ENCODE assay signal across 1 cellular context in the genomic region with DNA sequence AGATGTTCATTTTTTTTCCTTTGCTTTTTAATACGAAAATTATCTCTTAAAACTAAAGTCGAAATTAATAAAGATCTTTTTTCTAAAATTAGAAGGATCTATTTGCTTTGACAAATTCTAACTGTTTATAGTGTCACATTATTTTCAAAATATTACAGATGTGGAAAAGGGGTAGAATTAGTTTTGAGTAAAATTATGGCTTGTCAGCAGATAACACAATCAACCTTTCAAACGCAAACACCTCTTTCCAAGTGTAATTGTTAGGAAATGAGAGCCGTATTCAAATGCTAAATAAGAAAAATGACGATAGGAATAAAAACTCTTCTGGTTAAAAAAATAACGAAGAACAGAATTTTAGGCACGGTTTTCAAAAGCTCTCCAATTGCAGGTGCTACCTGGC.
TF ChIP-seq lines count a peak whose summit lies in the region.

No MANE protein-coding gene starts in this region.

TF ChIP-seq in GM23338, 12 proteins besides CTCF, POLR2A, EP300 and RAD21 (continued from another document):
- TF ChIP-seq, protein P1, sequence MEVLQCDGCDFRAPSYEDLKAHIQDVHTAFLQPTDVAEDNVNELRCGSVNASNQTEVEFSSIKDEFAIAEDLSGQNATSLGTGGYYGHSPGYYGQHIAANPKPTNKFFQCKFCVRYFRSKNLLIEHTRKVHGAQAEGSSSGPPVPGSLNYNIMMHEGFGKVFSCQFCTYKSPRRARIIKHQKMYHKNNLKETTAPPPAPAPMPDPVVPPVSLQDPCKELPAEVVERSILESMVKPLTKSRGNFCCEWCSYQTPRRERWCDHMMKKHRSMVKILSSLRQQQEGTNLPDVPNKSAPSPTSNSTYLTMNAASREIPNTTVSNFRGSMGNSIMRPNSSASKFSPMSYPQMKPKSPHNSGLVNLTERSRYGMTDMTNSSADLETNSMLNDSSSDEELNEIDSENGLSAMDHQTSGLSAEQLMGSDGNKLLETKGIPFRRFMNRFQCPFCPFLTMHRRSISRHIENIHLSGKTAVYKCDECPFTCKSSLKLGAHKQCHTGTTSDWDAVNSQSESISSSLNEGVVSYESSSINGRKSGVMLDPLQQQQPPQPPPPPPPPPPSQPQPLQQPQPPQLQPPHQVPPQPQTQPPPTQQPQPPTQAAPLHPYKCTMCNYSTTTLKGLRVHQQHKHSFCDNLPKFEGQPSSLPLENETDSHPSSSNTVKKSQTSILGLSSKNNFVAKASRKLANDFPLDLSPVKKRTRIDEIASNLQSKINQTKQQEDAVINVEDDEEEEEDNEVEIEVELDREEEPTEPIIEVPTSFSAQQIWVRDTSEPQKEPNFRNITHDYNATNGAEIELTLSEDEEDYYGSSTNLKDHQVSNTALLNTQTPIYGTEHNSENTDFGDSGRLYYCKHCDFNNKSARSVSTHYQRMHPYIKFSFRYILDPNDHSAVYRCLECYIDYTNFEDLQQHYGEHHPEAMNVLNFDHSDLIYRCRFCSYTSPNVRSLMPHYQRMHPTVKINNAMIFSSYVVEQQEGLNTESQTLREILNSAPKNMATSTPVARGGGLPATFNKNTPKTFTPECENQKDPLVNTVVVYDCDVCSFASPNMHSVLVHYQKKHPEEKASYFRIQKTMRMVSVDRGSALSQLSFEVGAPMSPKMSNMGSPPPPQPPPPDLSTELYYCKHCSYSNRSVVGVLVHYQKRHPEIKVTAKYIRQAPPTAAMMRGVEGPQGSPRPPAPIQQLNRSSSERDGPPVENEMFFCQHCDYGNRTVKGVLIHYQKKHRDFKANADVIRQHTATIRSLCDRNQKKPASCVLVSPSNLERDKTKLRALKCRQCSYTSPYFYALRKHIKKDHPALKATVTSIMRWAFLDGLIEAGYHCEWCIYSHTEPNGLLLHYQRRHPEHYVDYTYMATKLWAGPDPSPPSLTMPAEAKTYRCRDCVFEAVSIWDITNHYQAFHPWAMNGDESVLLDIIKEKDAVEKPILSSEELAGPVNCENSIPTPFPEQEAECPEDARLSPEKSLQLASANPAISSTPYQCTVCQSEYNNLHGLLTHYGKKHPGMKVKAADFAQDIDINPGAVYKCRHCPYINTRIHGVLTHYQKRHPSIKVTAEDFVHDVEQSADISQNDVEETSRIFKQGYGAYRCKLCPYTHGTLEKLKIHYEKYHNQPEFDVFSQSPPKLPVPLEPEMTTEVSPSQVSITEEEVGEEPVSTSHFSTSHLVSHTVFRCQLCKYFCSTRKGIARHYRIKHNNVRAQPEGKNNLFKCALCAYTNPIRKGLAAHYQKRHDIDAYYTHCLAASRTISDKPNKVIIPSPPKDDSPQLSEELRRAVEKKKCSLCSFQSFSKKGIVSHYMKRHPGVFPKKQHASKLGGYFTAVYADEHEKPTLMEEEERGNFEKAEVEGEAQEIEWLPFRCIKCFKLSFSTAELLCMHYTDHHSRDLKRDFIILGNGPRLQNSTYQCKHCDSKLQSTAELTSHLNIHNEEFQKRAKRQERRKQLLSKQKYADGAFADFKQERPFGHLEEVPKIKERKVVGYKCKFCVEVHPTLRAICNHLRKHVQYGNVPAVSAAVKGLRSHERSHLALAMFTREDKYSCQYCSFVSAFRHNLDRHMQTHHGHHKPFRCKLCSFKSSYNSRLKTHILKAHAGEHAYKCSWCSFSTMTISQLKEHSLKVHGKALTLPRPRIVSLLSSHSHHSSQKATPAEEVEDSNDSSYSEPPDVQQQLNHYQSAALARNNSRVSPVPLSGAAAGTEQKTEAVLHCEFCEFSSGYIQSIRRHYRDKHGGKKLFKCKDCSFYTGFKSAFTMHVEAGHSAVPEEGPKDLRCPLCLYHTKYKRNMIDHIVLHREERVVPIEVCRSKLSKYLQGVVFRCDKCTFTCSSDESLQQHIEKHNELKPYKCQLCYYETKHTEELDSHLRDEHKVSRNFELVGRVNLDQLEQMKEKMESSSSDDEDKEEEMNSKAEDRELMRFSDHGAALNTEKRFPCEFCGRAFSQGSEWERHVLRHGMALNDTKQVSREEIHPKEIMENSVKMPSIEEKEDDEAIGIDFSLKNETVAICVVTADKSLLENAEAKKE (CRISPR knock-in tag; IDR thresholded peaks at IDR 0.05) = no peak
- no peak for TF ChIP-seq EZH2 (IDR thresholded peaks at IDR 0.05; ENCODE audit: low read depth, unreplicated experiment)
- TF ChIP-seq ZNF114 (CRISPR knock-in tag; IDR thresholded peaks at IDR 0.05) = no peak
- no peak for TF ChIP-seq EZH2phosphoT487 (IDR thresholded peaks at IDR 0.05; ENCODE audit: unreplicated experiment)
- TF ChIP-seq NANOG (IDR thresholded peaks at IDR 0.05; ENCODE audit: borderline replicate concordance) = no peak
- TF ChIP-seq, protein P2, sequence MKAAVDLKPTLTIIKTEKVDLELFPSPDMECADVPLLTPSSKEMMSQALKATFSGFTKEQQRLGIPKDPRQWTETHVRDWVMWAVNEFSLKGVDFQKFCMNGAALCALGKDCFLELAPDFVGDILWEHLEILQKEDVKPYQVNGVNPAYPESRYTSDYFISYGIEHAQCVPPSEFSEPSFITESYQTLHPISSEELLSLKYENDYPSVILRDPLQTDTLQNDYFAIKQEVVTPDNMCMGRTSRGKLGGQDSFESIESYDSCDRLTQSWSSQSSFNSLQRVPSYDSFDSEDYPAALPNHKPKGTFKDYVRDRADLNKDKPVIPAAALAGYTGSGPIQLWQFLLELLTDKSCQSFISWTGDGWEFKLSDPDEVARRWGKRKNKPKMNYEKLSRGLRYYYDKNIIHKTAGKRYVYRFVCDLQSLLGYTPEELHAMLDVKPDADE (IDR thresholded peaks at IDR 0.05) = no peak
- TF ChIP-seq STAT1 (IDR thresholded peaks at IDR 0.05; ENCODE audit: unreplicated experiment) = no peak
- no peak for TF ChIP-seq JUNB (IDR thresholded peaks at IDR 0.05; ENCODE audit: unreplicated experiment)
- no peak for TF ChIP-seq POLR2AphosphoS5 (IDR thresholded peaks at IDR 0.05; ENCODE audit: low read depth)
- TF ChIP-seq CREB1 (CRISPR knock-in tag; IDR thresholded peaks at IDR 0.05; ENCODE audit: low read depth) = no peak
- TF ChIP-seq, protein P3, sequence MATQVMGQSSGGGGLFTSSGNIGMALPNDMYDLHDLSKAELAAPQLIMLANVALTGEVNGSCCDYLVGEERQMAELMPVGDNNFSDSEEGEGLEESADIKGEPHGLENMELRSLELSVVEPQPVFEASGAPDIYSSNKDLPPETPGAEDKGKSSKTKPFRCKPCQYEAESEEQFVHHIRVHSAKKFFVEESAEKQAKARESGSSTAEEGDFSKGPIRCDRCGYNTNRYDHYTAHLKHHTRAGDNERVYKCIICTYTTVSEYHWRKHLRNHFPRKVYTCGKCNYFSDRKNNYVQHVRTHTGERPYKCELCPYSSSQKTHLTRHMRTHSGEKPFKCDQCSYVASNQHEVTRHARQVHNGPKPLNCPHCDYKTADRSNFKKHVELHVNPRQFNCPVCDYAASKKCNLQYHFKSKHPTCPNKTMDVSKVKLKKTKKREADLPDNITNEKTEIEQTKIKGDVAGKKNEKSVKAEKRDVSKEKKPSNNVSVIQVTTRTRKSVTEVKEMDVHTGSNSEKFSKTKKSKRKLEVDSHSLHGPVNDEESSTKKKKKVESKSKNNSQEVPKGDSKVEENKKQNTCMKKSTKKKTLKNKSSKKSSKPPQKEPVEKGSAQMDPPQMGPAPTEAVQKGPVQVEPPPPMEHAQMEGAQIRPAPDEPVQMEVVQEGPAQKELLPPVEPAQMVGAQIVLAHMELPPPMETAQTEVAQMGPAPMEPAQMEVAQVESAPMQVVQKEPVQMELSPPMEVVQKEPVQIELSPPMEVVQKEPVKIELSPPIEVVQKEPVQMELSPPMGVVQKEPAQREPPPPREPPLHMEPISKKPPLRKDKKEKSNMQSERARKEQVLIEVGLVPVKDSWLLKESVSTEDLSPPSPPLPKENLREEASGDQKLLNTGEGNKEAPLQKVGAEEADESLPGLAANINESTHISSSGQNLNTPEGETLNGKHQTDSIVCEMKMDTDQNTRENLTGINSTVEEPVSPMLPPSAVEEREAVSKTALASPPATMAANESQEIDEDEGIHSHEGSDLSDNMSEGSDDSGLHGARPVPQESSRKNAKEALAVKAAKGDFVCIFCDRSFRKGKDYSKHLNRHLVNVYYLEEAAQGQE (IDR thresholded peaks at IDR 0.05; ENCODE audit: unreplicated experiment) = no peak
TF ChIP-seq in GM23338: peak in this region for 0.
